8 cellular contexts compared by ENCODE assay signal in genomic region chr9:136842380-136842948, GRCh38. TPM values are rescaled to one million over a fixed set of nuclear protein-coding genes. Genes with fewer than 3 reads are reported as not detected.
DNase-seq lines count a peak whose midpoint lies in the region; ATAC-seq and TF ChIP-seq lines count a peak whose summit lies in the region.
"Not testable (repeated sequence)": the region's sequence is repeated elsewhere in the genome, so short reads cannot be mapped to it uniquely, and the experiment has no call there.

AJM1 (plus strand) TSS chr9:136842478; CDS start chr9:136844415, 1,937 bp downstream.

- peaks cover 0 to 39% (median 35%) of the 10 kb centered on the region in 4 donors for H3K36me3 ChIP-seq in esophagus muscularis mucosa

- not testable (repeated sequence) for TF ChIP-seq POLR2A in esophagus muscularis mucosa (IDR thresholded peaks at IDR 0.05; ENCODE audit: low read depth)

- H3K4me1 ChIP-seq in esophagus muscularis mucosa = peaks cover 42 to 71% (median 67%) of the 10 kb centered on the region in 4 donors

- H3K9me3 ChIP-seq in esophagus muscularis mucosa = not testable (repeated sequence)

- 0% methylated on average over 5 of the region's 27 CpGs for WGBS in esophagus muscularis mucosa

- peak; percentile 75 to 98 (median 81) for TF ChIP-seq CTCF in esophagus muscularis mucosa (IDR thresholded peaks at IDR 0.05)

- peak within 1 kb of the TSS; percentile 48 to 65 (median 49) for H3K4me3 ChIP-seq in esophagus muscularis mucosa

- peak within 1 kb of the TSS in 3 of 4 donors; percentile 14 to 66 (median 17) for H3K27ac ChIP-seq in esophagus muscularis mucosa (replicated peaks in 1 of 4)

- H3K27me3 ChIP-seq in esophagus muscularis mucosa = peaks cover 4 to 47% (median 31%) of the 10 kb centered on the region in 4 donors

- H3K27ac Mint-ChIP-seq in activated T-cell treated with anti-CD3 and anti-CD28 coated beads, Interleukin-2, amount 50 U/mL, for 72 hours = peak within 1 kb of the TSS; percentile 10

- not testable (repeated sequence) for H3K36me3 Mint-ChIP-seq in activated T-cell treated with anti-CD3 and anti-CD28 coated beads, Interleukin-2, amount 50 U/mL, for 72 hours (ENCODE audit: insufficient read depth in 2 of 2)

- H3K9me3 Mint-ChIP-seq in activated T-cell treated with anti-CD3 and anti-CD28 coated beads, Interleukin-2, amount 50 U/mL, for 72 hours = not testable (repeated sequence)

- peaks cover 24% of the 10 kb centered on the region for H3K4me1 Mint-ChIP-seq in activated T-cell treated with anti-CD3 and anti-CD28 coated beads, Interleukin-2, amount 50 U/mL, for 72 hours (ENCODE audit: low read depth)

- not testable (repeated sequence) for H3K27me3 Mint-ChIP-seq in activated T-cell treated with anti-CD3 and anti-CD28 coated beads, Interleukin-2, amount 50 U/mL, for 72 hours (ENCODE audit: low read depth)

- peak within 1 kb of the TSS; percentile 87 to 93 for H3K4me3 Mint-ChIP-seq in activated T-cell treated with anti-CD3 and anti-CD28 coated beads, Interleukin-2, amount 50 U/mL, for 72 hours

- ATAC-seq in GM21825 (IDR thresholded peaks at IDR 0.05; ENCODE audit: unreplicated experiment) = peak; percentile 48
- peak; percentile 74 to 82 for ATAC-seq in activated T-cell treated with anti-CD3 and anti-CD28 coated beads, Interleukin-2, amount 50 U/mL, for 72 hours (replicated peaks in 1 of 2)

- intact Hi-C loops in esophagus muscularis mucosa (cut with DNase I) = not testable (repeated sequence)

- peak; percentile 45 for DNase-seq in DMS153 (lab: John Stamatoyannopoulos, UW)
- DNase-seq in Kasumi-1 (lab: John Stamatoyannopoulos, UW) = peak; percentile 63 to 71
- peak; percentile 90 for DNase-seq in RPMI8226
- peak; percentile 83 to 84 for DNase-seq in activated T-cell treated with anti-CD3 and anti-CD28 coated beads, Interleukin-2, amount 50 U/mL, for 72 hours
- not testable (repeated sequence) for DNase-seq in esophagus muscularis mucosa (ENCODE audit: extremely low spot score)
- peak; percentile 87 for DNase-seq in myocyte (ENCODE audit: low read depth)
- DNase-seq in stimulated activated CD8-positive, alpha-beta memory T cell treated with anti-CD3 and anti-CD28 coated beads, Interleukin-4, amount 100 ng/mL, for 24 hours (ENCODE audit: low read depth) = peak; percentile 68

- not testable (repeated sequence) for TF ChIP-seq EP300 in esophagus muscularis mucosa (IDR thresholded peaks at IDR 0.05)

RNA-seq across cellular contexts. Expression of gene AJM1, which starts in this region (rescaled TPM):
- 1 to 10 TPM; 5.3 to 5.7 TPM for total RNA-seq in activated T-cell treated with anti-CD3 and anti-CD28 coated beads, Interleukin-2, amount 50 U/mL, for 72 hours
- 10 to 100 TPM in 3 of 4 donors, 1 to 10 TPM in 1; 3.3 to 14.0 (median 11.4) TPM for total RNA-seq in esophagus muscularis mucosa
- 2.7 and 6.5 TPM in 2 replicates for total RNA-seq in myocyte
- 8.1 TPM for polyA plus RNA-seq in myocyte (2012)
